19 cellular contexts compared by ENCODE assay signal in the genomic region with DNA sequence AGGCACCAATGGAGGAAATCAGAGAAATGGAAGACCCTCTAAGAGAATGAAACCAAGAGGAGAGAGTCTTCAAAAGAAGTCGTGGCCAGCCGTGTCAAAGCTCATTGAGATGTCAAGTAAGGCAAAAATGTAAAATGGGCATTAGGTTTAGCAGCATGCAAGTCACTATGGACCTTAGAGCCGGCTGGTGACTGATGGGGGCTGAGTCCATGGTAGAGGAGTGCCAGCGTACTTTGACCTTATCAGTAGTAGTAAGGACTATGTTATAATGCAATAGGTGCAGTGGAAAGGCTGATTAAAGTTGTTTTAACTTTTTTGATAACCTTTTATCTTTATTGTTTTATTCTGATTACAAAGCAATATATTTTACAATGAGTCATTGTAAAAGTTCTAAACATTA.
"Had no signal": no experiment of that assay in that cellular context is flagged by ENCODE, and none has a peak within 500 bp of the region (broad histone marks: within the 10 kb centered on the region; RNA-seq: fewer than 3 reads in every experiment).

No MANE protein-coding gene starts in this region.

- DNase-seq: activated B cell treated with CpG ODN at 0.5 μM for 24 hours; activated CD4-positive, alpha-beta T cell treated with anti-CD3 and anti-CD28 coated beads, Interleukin-2, amount 50 U/mL, for 1 hour; activated CD8-positive, alpha-beta memory T cell treated with anti-CD3 and anti-CD28 coated beads, Interleukin-2, amount 10 ng/mL, durations not matched to agents 7 days and 5 days; activated CD8-positive, alpha-beta T cell treated with anti-CD3 and anti-CD28 coated beads, Interleukin-2, amount 10 ng/mL, durations not matched to agents 7 days and 5 days; activated naive CD8-positive, alpha-beta T cell treated with anti-CD3 and anti-CD28 coated beads, Interleukin-2, amount 50 U/mL, for 24 hours; activated T-cell treated with anti-CD3 and anti-CD28 coated beads, Interleukin-2, amount 50 U/mL, for 48 hours; amygdala; effector CD8-positive, alpha-beta T cell; gastrocnemius medialis; glutamatergic neuron; islet precursor cell; naive thymus-derived CD4-positive, alpha-beta T cell; ovary; spleen; stimulated activated naive CD4-positive, alpha-beta T cell treated with Interleukin-2 at 50 U/mL for 16 hours; T-helper 1 cell; upper lobe of left lung had no signal

- H3K9me3 ChIP-seq: gastrocnemius medialis, ovary, prostate gland, spleen, upper lobe of left lung had no signal

- H3K27ac ChIP-seq: epithelial cell of prostate, gastrocnemius medialis, ovary, prostate gland, spleen, upper lobe of left lung had no signal

- H3K4me3 ChIP-seq: gastrocnemius medialis, ovary, prostate gland, spleen, upper lobe of left lung had no signal

- H3K36me3 ChIP-seq: gastrocnemius medialis, ovary, prostate gland, upper lobe of left lung had no signal

- H3K4me1 ChIP-seq: prostate gland had no signal

- ATAC-seq: activated CD8-positive, alpha-beta memory T cell treated with anti-CD3 and anti-CD28 coated beads, Interleukin-2, amount 10 ng/mL, durations not matched to agents 7 days and 5 days; activated CD8-positive, alpha-beta T cell treated with anti-CD3 and anti-CD28 coated beads, Interleukin-2, amount 10 ng/mL, durations not matched to agents 7 days and 5 days; activated naive CD8-positive, alpha-beta T cell treated with anti-CD3 and anti-CD28 coated beads, Interleukin-2, amount 50 U/mL, for 24 hours; gastrocnemius medialis; naive thymus-derived CD4-positive, alpha-beta T cell had no signal

- H3K27me3 ChIP-seq: gastrocnemius medialis, ovary, spleen, upper lobe of left lung had no signal
